Comparison of ENCODE assay signal across 1 cellular context in the genomic region with DNA sequence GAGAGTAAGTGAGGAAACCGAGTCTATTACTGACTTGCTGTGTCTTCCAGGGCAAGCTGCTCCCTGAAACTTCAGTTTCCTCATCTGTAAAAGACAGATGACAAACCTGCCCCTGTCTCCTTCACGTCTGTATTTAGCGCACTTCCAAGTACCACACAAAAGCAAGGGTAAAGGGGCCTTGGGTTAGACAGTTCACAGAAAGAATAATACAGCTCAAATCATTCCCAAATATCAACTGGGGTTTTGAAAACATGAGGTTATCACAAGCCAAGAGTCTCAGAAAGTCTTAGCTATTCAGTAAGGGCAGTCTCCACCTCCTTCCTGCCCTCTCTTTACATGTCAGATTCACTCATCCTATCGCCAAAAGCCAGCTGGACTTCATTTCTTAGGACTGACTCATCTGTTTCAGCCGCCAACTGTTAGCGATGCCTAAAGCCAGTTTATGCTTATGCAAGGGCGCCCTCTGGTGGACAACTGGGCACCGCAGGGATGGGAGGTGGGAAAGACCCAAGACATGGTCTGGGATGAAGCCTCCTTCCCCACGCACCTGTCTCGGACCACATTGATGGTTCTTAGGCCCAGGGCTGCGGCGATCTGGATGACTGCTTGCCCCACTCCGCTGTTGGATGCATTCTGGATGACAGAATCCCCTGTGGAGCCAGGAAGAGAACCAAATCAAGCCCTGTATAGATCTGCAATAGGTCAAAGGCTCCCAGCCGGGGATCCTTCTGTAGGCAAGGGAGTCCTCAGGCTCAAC.
TF ChIP-seq lines count a peak whose summit lies in the region.

No MANE protein-coding gene starts in this region.

TF ChIP-seq in HEK293, 187 proteins besides CTCF, POLR2A, EP300 and RAD21 (continued from another document):
- TF ChIP-seq, protein P1, sequence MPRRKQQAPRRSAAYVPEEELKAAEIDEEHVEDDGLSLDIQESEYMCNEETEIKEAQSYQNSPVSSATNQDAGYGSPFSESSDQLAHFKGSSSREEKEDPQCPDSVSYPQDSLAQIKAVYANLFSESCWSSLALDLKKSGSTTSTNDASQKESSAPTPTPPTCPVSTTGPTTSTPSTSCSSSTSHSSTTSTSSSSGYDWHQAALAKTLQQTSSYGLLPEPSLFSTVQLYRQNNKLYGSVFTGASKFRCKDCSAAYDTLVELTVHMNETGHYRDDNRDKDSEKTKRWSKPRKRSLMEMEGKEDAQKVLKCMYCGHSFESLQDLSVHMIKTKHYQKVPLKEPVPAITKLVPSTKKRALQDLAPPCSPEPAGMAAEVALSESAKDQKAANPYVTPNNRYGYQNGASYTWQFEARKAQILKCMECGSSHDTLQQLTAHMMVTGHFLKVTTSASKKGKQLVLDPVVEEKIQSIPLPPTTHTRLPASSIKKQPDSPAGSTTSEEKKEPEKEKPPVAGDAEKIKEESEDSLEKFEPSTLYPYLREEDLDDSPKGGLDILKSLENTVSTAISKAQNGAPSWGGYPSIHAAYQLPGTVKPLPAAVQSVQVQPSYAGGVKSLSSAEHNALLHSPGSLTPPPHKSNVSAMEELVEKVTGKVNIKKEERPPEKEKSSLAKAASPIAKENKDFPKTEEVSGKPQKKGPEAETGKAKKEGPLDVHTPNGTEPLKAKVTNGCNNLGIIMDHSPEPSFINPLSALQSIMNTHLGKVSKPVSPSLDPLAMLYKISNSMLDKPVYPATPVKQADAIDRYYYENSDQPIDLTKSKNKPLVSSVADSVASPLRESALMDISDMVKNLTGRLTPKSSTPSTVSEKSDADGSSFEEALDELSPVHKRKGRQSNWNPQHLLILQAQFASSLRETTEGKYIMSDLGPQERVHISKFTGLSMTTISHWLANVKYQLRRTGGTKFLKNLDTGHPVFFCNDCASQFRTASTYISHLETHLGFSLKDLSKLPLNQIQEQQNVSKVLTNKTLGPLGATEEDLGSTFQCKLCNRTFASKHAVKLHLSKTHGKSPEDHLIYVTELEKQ (tag by site-specific recombination; IDR thresholded peaks at IDR 0.05; ENCODE audit: borderline replicate concordance), result no peak
- TF ChIP-seq ZNF354C (tag by site-specific recombination; IDR thresholded peaks at IDR 0.05; ENCODE audit: borderline replicate concordance, low read depth) (no peak), ZNF2 (tag by site-specific recombination; IDR thresholded peaks at IDR 0.05) (peak; percentile 81; the same call in 1 of the 2 replicates), ZBTB8A (tag by site-specific recombination; IDR thresholded peaks at IDR 0.05) (no peak), ZNF391 (tag by site-specific recombination; IDR thresholded peaks at IDR 0.05; ENCODE audit: borderline replicate concordance, low read depth) (peak; percentile 79; the same call in 1 of the 2 replicates), ZNF335 (tag by site-specific recombination; conservative IDR thresholded peaks at IDR 0.05) (0 out of 2 replicates have a peak, but pooled peaks have one; percentile 12), ZNF660 (tag by site-specific recombination; IDR thresholded peaks at IDR 0.05) (peak; percentile 91; the same call in 1 of the 2 replicates), ZNF707 (tag by site-specific recombination; IDR thresholded peaks at IDR 0.05) (no peak), KLF10 (tag by site-specific recombination; IDR thresholded peaks at IDR 0.05) (0 out of 2 replicates have a peak, but pooled peaks have one; percentile 33), ZBTB17 (tag by site-specific recombination; IDR thresholded peaks at IDR 0.05) (peak; percentile 80), IKZF3 (tag by site-specific recombination; IDR thresholded peaks at IDR 0.05) (peak; percentile 65), ZNF837 (tag by site-specific recombination; IDR thresholded peaks at IDR 0.05) (no peak), ZNF366 (tag by site-specific recombination; conservative IDR thresholded peaks at IDR 0.05) (peak; percentile 50), ZNF394 (tag by site-specific recombination; IDR thresholded peaks at IDR 0.05; ENCODE audit: borderline replicate concordance) (peak; percentile 29; the same call in 1 of the 2 replicates), SP7 (tag by site-specific recombination; IDR thresholded peaks at IDR 0.05) (peak; percentile 78), ZEB2 (tag by site-specific recombination; IDR thresholded peaks at IDR 0.05) (peak; percentile 56; the same call in 1 of the 2 replicates), HOXD13 (CRISPR knock-in tag; IDR thresholded peaks at IDR 0.05; ENCODE audit: borderline replicate concordance) (no peak), TRIM28 (IDR thresholded peaks at IDR 0.05; ENCODE audit: borderline replicate concordance, low read length) (no peak), ZNF501 (tag by site-specific recombination; IDR thresholded peaks at IDR 0.05) (peak; percentile 43; the same call in 1 of the 2 replicates), ZNF654 (tag by site-specific recombination; IDR thresholded peaks at IDR 0.05; ENCODE audit: low read depth) (peak; percentile 97), SP3 (tag by site-specific recombination; IDR thresholded peaks at IDR 0.05) (0 out of 2 replicates have a peak, but pooled peaks have one; percentile 44), ZNF600 (tag by site-specific recombination; IDR thresholded peaks at IDR 0.05) (0 out of 2 replicates have a peak, but pooled peaks have one; percentile 44), ZNF155 (tag by site-specific recombination; IDR thresholded peaks at IDR 0.05) (no peak), SCRT2 (tag by site-specific recombination; IDR thresholded peaks at IDR 0.05) (peak; percentile 83), PRDM1 (tag by site-specific recombination; IDR thresholded peaks at IDR 0.05) (peak; percentile 68; the same call in 1 of the 2 replicates), ZNF16 (tag by site-specific recombination; IDR thresholded peaks at IDR 0.05; ENCODE audit: low read depth) (no peak), OVOL3 (tag by site-specific recombination; IDR thresholded peaks at IDR 0.05) (no peak), ZSCAN30 (tag by site-specific recombination; IDR thresholded peaks at IDR 0.05) (0 out of 2 replicates have a peak, but pooled peaks have one; percentile 41), KLF8 (tag by site-specific recombination; IDR thresholded peaks at IDR 0.05) (peak; percentile 41; the same call in 1 of the 2 replicates)
- TF ChIP-seq, protein P2, sequence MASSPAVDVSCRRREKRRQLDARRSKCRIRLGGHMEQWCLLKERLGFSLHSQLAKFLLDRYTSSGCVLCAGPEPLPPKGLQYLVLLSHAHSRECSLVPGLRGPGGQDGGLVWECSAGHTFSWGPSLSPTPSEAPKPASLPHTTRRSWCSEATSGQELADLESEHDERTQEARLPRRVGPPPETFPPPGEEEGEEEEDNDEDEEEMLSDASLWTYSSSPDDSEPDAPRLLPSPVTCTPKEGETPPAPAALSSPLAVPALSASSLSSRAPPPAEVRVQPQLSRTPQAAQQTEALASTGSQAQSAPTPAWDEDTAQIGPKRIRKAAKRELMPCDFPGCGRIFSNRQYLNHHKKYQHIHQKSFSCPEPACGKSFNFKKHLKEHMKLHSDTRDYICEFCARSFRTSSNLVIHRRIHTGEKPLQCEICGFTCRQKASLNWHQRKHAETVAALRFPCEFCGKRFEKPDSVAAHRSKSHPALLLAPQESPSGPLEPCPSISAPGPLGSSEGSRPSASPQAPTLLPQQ (tag by site-specific recombination; IDR thresholded peaks at IDR 0.05), result 0 out of 2 replicates have a peak, but pooled peaks have one; percentile 28
- TF ChIP-seq, protein P3, sequence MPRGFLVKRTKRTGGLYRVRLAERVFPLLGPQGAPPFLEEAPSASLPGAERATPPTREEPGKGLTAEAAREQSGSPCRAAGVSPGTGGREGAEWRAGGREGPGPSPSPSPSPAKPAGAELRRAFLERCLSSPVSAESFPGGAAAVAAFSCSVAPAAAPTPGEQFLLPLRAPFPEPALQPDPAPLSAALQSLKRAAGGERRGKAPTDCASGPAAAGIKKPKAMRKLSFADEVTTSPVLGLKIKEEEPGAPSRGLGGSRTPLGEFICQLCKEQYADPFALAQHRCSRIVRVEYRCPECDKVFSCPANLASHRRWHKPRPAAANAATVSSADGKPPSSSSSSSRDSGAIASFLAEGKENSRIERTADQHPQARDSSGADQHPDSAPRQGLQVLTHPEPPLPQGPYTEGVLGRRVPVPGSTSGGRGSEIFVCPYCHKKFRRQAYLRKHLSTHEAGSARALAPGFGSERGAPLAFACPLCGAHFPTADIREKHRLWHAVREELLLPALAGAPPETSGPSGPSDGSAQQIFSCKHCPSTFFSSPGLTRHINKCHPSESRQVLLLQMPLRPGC (tag by site-specific recombination; IDR thresholded peaks at IDR 0.05), result no peak
- TF ChIP-seq, protein P4, sequence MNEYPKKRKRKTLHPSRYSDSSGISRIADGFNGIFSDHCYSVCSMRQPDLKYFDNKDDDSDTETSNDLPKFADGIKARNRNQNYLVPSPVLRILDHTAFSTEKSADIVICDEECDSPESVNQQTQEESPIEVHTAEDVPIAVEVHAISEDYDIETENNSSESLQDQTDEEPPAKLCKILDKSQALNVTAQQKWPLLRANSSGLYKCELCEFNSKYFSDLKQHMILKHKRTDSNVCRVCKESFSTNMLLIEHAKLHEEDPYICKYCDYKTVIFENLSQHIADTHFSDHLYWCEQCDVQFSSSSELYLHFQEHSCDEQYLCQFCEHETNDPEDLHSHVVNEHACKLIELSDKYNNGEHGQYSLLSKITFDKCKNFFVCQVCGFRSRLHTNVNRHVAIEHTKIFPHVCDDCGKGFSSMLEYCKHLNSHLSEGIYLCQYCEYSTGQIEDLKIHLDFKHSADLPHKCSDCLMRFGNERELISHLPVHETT (tag by site-specific recombination; IDR thresholded peaks at IDR 0.05), result 0 out of 2 replicates have a peak, but pooled peaks have one; percentile 16
- TF ChIP-seq, protein P5, sequence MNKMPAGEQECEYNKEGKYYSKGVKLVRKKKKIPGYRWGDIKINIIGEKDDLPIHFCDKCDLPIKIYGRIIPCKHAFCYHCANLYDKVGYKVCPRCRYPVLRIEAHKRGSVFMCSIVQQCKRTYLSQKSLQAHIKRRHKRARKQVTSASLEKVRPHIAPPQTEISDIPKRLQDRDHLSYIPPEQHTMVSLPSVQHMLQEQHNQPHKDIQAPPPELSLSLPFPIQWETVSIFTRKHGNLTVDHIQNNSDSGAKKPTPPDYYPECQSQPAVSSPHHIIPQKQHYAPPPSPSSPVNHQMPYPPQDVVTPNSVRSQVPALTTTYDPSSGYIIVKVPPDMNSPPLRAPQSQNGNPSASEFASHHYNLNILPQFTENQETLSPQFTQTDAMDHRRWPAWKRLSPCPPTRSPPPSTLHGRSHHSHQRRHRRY (tag by site-specific recombination; IDR thresholded peaks at IDR 0.05), result no peak
- TF ChIP-seq, protein P6, sequence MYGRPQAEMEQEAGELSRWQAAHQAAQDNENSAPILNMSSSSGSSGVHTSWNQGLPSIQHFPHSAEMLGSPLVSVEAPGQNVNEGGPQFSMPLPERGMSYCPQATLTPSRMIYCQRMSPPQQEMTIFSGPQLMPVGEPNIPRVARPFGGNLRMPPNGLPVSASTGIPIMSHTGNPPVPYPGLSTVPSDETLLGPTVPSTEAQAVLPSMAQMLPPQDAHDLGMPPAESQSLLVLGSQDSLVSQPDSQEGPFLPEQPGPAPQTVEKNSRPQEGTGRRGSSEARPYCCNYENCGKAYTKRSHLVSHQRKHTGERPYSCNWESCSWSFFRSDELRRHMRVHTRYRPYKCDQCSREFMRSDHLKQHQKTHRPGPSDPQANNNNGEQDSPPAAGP (tag by site-specific recombination; IDR thresholded peaks at IDR 0.05), result peak; percentile 61; the same call in 1 of the 2 replicates
